In the genomic region with DNA sequence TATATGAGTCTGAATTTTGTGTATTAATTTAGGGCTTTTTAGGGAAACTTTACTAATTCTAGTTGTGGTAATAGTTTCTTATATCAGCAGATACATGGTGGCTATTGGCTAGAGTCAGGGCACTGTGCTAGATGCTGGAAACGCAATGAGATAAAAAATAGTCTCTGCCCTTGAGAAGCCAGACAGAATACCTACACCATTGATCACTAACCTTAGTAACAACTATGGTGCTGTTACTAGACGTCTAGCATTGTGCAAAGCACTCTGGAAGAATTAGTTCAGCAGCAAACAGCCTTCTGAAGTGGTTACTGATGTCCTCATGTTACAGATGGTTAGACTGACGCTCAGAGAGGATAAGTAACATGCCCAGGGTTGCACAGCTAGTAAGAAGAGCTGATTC, we compare ENCODE assay signal across 1 cellular context.
TF ChIP-seq lines count a peak whose summit lies in the region.

No MANE protein-coding gene starts in this region.

TF ChIP-seq in GM12878, 131 proteins besides CTCF, POLR2A, EP300 and RAD21 (continued from another document):
- TF ChIP-seq CEBPB (IDR thresholded peaks at IDR 0.05; ENCODE audit: borderline replicate concordance in 1 of 2, low read depth in 2 of 2, low read length in 2 of 2) = no peak
- TF ChIP-seq WRNIP1 (IDR thresholded peaks at IDR 0.05; ENCODE audit: borderline replicate concordance, low read depth, low read length) = no peak
- no peak for TF ChIP-seq SMC3 (IDR thresholded peaks at IDR 0.05; ENCODE audit: borderline replicate concordance, low read length)
- no peak for TF ChIP-seq CBX5 (IDR thresholded peaks at IDR 0.05; ENCODE audit: low read depth)
- TF ChIP-seq ZNF217 (IDR thresholded peaks at IDR 0.05) = no peak
- TF ChIP-seq TBL1XR1 (IDR thresholded peaks at IDR 0.05; ENCODE audit: low read depth, low read length) = no peak
- TF ChIP-seq ZBED1 (IDR thresholded peaks at IDR 0.05; ENCODE audit: borderline replicate concordance) = no peak
- TF ChIP-seq, protein P1, sequence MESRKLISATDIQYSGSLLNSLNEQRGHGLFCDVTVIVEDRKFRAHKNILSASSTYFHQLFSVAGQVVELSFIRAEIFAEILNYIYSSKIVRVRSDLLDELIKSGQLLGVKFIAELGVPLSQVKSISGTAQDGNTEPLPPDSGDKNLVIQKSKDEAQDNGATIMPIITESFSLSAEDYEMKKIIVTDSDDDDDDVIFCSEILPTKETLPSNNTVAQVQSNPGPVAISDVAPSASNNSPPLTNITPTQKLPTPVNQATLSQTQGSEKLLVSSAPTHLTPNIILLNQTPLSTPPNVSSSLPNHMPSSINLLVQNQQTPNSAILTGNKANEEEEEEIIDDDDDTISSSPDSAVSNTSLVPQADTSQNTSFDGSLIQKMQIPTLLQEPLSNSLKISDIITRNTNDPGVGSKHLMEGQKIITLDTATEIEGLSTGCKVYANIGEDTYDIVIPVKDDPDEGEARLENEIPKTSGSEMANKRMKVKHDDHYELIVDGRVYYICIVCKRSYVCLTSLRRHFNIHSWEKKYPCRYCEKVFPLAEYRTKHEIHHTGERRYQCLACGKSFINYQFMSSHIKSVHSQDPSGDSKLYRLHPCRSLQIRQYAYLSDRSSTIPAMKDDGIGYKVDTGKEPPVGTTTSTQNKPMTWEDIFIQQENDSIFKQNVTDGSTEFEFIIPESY (IDR thresholded peaks at IDR 0.05) = no peak
- TF ChIP-seq, protein P2, sequence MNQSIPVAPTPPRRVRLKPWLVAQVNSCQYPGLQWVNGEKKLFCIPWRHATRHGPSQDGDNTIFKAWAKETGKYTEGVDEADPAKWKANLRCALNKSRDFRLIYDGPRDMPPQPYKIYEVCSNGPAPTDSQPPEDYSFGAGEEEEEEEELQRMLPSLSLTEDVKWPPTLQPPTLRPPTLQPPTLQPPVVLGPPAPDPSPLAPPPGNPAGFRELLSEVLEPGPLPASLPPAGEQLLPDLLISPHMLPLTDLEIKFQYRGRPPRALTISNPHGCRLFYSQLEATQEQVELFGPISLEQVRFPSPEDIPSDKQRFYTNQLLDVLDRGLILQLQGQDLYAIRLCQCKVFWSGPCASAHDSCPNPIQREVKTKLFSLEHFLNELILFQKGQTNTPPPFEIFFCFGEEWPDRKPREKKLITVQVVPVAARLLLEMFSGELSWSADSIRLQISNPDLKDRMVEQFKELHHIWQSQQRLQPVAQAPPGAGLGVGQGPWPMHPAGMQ (IDR thresholded peaks at IDR 0.05; ENCODE audit: borderline replicate concordance) = no peak
- TF ChIP-seq IRF4 (IDR thresholded peaks at IDR 0.05; ENCODE audit: low read depth, low read length) = no peak
- TF ChIP-seq NFIC (IDR thresholded peaks at IDR 0.05; ENCODE audit: low read depth, low read length) = no peak
- no peak for TF ChIP-seq YBX1 (IDR thresholded peaks at IDR 0.05)
- TF ChIP-seq FOS (IDR thresholded peaks at IDR 0.05; ENCODE audit: borderline replicate concordance, extremely low read depth, insufficient read length) = no peak
- TF ChIP-seq SPI1 (IDR thresholded peaks at IDR 0.05; ENCODE audit: borderline replicate concordance, insufficient read depth, low read depth, low read length) = no peak
